1 cellular context compared by ENCODE assay signal in genomic region chr17:72121164-72122001, GRCh38.
TF ChIP-seq lines count a peak whose summit lies in the region.

No MANE protein-coding gene starts in this region.

TF ChIP-seq in HepG2, 621 proteins besides CTCF, POLR2A, EP300 and RAD21 (continued from another document and continues in another):
- TF ChIP-seq HNF1A (IDR thresholded peaks at IDR 0.05; ENCODE audit: low read depth) (no peak), HNF1A (CRISPR knock-in tag; IDR thresholded peaks at IDR 0.05; ENCODE audit: borderline replicate concordance) (peak; percentile 73), CEBPG (CRISPR knock-in tag; IDR thresholded peaks at IDR 0.05) (peak; percentile 17; the same call in 1 of the 2 replicates), SIN3A (IDR thresholded peaks at IDR 0.05; ENCODE audit: borderline replicate concordance, low read depth, low read length) (no peak; the same call in 1 of the 2 replicates), TBX3 (IDR thresholded peaks at IDR 0.05; ENCODE audit: borderline replicate concordance) (no peak), CHD2 (IDR thresholded peaks at IDR 0.05; ENCODE audit: low read depth, low read length) (no peak), CREM (IDR thresholded peaks at IDR 0.05) (no peak), CREM (CRISPR knock-in tag; IDR thresholded peaks at IDR 0.05) (no peak), ZNF180 (CRISPR knock-in tag; IDR thresholded peaks at IDR 0.05; ENCODE audit: borderline replicate concordance, low read depth) (no peak), HHEX (CRISPR knock-in tag; IDR thresholded peaks at IDR 0.05) (no peak), MATR3 (CRISPR knock-in tag; IDR thresholded peaks at IDR 0.05) (no peak), CREBL2 (CRISPR knock-in tag; IDR thresholded peaks at IDR 0.05; ENCODE audit: borderline replicate concordance) (no peak), NR2F6 (IDR thresholded peaks at IDR 0.05) (no peak), NR2F6 (CRISPR knock-in tag; IDR thresholded peaks at IDR 0.05) (peak; percentile 41; the same call in 1 of the 2 replicates), TP53 (CRISPR knock-in tag; conservative IDR thresholded peaks at IDR 0.05) (no peak), ZNF883 (CRISPR knock-in tag; IDR thresholded peaks at IDR 0.05; ENCODE audit: not compliant biosample characterization) (peak; percentile 25), ZBTB7A (CRISPR knock-in tag; IDR thresholded peaks at IDR 0.05) (peak; percentile 38; the same call in 1 of the 2 replicates), ZNF740 (CRISPR knock-in tag; IDR thresholded peaks at IDR 0.05) (no peak), ZNF577 (CRISPR knock-in tag; IDR thresholded peaks at IDR 0.05; ENCODE audit: borderline replicate concordance, low read depth) (peak; percentile 58; the same call in 1 of the 2 replicates), DNMT1 (CRISPR knock-in tag; IDR thresholded peaks at IDR 0.05) (peak; percentile 24; the same call in 1 of the 2 replicates), CEBPB (IDR thresholded peaks at IDR 0.05; ENCODE audit: borderline replicate concordance, low read depth, low read length) (peak; percentile 24; the same call in 1 of the 2 replicates), KLF9 (CRISPR knock-in tag; IDR thresholded peaks at IDR 0.05; ENCODE audit: low read depth) (no peak), PTBP1 (IDR thresholded peaks at IDR 0.05; ENCODE audit: low read depth, low read length, poor library complexity, severe bottlenecking) (no peak), ZNF317 (CRISPR knock-in tag; IDR thresholded peaks at IDR 0.05) (no peak), MLX (CRISPR knock-in tag; IDR thresholded peaks at IDR 0.05) (peak; percentile 30; the same call in 1 of the 2 replicates), MYC (CRISPR knock-in tag; IDR thresholded peaks at IDR 0.05; ENCODE audit: borderline replicate concordance) (no peak), ZNF432 (CRISPR knock-in tag; IDR thresholded peaks at IDR 0.05; ENCODE audit: borderline replicate concordance) (no peak), MYNN (CRISPR knock-in tag; IDR thresholded peaks at IDR 0.05; ENCODE audit: low read depth) (no peak), ZNF496 (CRISPR knock-in tag; IDR thresholded peaks at IDR 0.05; ENCODE audit: insufficient replicate concordance) (no peak), CC2D1A (CRISPR knock-in tag; IDR thresholded peaks at IDR 0.05) (no peak), ATAD3A (CRISPR knock-in tag; IDR thresholded peaks at IDR 0.05) (0 out of 2 replicates have a peak, but pooled peaks have one; percentile 22), ZNF142 (CRISPR knock-in tag; IDR thresholded peaks at IDR 0.05) (peak; percentile 85), ZNF207 (IDR thresholded peaks at IDR 0.05; ENCODE audit: borderline replicate concordance) (no peak), ZNF614 (CRISPR knock-in tag; IDR thresholded peaks at IDR 0.05; ENCODE audit: borderline replicate concordance) (no peak; the same call in 1 of the 2 replicates), ZNF20 (CRISPR knock-in tag; IDR thresholded peaks at IDR 0.05) (peak; percentile 76; the same call in 1 of the 2 replicates), SNRNP70 (IDR thresholded peaks at IDR 0.05; ENCODE audit: low read depth, low read length) (no peak), ZNF335 (CRISPR knock-in tag; IDR thresholded peaks at IDR 0.05) (peak; percentile 52; the same call in 1 of the 2 replicates), NFYB (CRISPR knock-in tag; IDR thresholded peaks at IDR 0.05) (no peak; the same call in 1 of the 2 replicates), SIN3B (IDR thresholded peaks at IDR 0.05; ENCODE audit: low read length) (0 out of 2 replicates have a peak, but pooled peaks have one; percentile 25), NBN (conservative IDR thresholded peaks at IDR 0.05) (no peak), EHMT2 (IDR thresholded peaks at IDR 0.05; ENCODE audit: borderline replicate concordance, low read depth, low read length) (no peak), SATB2 (CRISPR knock-in tag; IDR thresholded peaks at IDR 0.05) (peak; percentile 72; the same call in 1 of the 2 replicates), SOX5 (CRISPR knock-in tag; IDR thresholded peaks at IDR 0.05; ENCODE audit: borderline replicate concordance) (no peak), POGZ (CRISPR knock-in tag; IDR thresholded peaks at IDR 0.05) (peak; percentile 68)
- TF ChIP-seq, protein P1, sequence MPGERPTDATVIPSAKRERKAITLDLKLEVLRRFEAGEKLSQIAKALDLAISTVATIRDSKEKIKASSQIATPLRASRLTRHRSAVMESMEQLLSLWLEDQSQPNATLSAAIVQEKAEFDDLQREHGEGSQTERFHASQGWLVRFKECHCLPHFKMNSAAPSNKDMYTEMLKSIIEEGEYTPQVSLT (CRISPR knock-in tag; IDR thresholded peaks at IDR 0.05; ENCODE audit: borderline replicate concordance, low read depth): no peak; the same call in 1 of the 2 replicates
- TF ChIP-seq, protein P2, sequence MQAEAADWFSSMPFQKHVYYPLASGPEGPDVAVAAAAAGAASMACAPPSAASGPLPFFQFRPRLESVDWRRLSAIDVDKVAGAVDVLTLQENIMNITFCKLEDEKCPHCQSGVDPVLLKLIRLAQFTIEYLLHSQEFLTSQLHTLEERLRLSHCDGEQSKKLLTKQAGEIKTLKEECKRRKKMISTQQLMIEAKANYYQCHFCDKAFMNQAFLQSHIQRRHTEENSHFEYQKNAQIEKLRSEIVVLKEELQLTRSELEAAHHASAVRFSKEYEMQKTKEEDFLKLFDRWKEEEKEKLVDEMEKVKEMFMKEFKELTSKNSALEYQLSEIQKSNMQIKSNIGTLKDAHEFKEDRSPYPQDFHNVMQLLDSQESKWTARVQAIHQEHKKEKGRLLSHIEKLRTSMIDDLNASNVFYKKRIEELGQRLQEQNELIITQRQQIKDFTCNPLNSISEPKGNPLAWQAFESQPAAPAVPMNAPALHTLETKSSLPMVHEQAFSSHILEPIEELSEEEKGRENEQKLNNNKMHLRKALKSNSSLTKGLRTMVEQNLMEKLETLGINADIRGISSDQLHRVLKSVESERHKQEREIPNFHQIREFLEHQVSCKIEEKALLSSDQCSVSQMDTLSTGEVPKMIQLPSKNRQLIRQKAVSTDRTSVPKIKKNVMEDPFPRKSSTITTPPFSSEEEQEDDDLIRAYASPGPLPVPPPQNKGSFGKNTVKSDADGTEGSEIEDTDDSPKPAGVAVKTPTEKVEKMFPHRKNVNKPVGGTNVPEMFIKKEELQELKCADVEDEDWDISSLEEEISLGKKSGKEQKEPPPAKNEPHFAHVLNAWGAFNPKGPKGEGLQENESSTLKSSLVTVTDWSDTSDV (CRISPR knock-in tag; IDR thresholded peaks at IDR 0.05): 0 out of 2 replicates have a peak, but pooled peaks have one; percentile 80
- TF ChIP-seq, protein P3, sequence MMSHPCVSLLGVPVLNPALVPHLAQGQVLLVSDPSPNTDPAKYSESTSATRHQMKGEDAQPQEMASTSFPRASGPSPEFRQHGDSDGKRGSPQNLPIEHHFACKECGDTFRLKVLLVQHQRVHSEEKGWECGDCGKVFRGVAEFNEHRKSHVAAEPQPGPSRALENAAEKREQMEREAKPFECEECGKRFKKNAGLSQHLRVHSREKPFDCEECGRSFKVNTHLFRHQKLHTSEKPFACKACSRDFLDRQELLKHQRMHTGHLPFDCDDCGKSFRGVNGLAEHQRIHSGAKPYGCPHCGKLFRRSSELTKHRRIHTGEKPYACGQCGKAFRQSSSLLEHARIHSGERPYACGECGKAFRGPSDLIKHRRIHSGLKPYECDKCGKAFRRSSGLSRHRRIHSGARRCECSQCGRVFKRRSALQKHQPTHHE (CRISPR knock-in tag; IDR thresholded peaks at IDR 0.05; ENCODE audit: borderline replicate concordance): peak; percentile 70; the same call in 1 of the 2 replicates
- TF ChIP-seq, protein P4, sequence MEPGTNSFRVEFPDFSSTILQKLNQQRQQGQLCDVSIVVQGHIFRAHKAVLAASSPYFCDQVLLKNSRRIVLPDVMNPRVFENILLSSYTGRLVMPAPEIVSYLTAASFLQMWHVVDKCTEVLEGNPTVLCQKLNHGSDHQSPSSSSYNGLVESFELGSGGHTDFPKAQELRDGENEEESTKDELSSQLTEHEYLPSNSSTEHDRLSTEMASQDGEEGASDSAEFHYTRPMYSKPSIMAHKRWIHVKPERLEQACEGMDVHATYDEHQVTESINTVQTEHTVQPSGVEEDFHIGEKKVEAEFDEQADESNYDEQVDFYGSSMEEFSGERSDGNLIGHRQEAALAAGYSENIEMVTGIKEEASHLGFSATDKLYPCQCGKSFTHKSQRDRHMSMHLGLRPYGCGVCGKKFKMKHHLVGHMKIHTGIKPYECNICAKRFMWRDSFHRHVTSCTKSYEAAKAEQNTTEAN (CRISPR knock-in tag; conservative IDR thresholded peaks at IDR 0.05): 0 out of 2 replicates have a peak, but pooled peaks have one; percentile 3
- TF ChIP-seq, protein P5, sequence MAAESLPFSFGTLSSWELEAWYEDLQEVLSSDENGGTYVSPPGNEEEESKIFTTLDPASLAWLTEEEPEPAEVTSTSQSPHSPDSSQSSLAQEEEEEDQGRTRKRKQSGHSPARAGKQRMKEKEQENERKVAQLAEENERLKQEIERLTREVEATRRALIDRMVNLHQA (CRISPR knock-in tag; IDR thresholded peaks at IDR 0.05): no peak
